1 cellular context compared by ENCODE assay signal in the genomic region with DNA sequence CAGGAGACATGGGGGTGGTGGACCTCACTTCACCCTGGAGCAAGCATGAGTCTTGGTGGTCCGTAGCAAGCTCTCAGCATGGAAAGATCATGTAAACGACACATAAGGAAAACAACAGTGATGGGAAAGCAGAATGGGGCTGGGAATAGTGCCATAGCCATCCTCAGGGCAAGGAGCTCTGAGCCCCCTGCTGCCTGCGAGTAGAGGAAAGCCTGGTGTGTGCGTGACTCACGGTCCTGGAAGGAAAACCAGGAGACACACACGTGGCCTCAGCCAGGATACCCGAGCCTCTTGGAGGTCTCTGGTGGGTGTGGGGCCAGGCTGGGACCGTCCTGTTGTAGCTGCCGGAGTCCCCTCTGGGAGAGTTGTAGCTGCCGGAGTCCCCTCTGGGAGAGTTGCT.
TF ChIP-seq lines count a peak whose summit lies in the region.

No MANE protein-coding gene starts in this region.

TF ChIP-seq in SK-N-SH, 30 proteins besides CTCF, POLR2A, EP300 and RAD21 (continued from another document):
- TF ChIP-seq MAX (IDR thresholded peaks at IDR 0.05; ENCODE audit: low read depth): no peak
- TF ChIP-seq, protein P1, sequence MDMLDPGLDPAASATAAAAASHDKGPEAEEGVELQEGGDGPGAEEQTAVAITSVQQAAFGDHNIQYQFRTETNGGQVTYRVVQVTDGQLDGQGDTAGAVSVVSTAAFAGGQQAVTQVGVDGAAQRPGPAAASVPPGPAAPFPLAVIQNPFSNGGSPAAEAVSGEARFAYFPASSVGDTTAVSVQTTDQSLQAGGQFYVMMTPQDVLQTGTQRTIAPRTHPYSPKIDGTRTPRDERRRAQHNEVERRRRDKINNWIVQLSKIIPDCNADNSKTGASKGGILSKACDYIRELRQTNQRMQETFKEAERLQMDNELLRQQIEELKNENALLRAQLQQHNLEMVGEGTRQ (IDR thresholded peaks at IDR 0.05; ENCODE audit: borderline replicate concordance, low read depth, low read length): no peak
- TF ChIP-seq CHD2 (IDR thresholded peaks at IDR 0.05; ENCODE audit: low read length, partially characterized antibody): no peak
- no peak for TF ChIP-seq TEAD4 (IDR thresholded peaks at IDR 0.05; ENCODE audit: borderline replicate concordance, insufficient read depth)
- no peak for TF ChIP-seq MEF2A (IDR thresholded peaks at IDR 0.05; ENCODE audit: borderline replicate concordance, low read depth)
- no peak for TF ChIP-seq SMC3 (IDR thresholded peaks at IDR 0.05; ENCODE audit: low read depth, low read length)
- no peak for TF ChIP-seq GATA2 (CRISPR knock-in tag; IDR thresholded peaks at IDR 0.05)
- TF ChIP-seq FOSL2 (IDR thresholded peaks at IDR 0.05; ENCODE audit: borderline replicate concordance, low read depth): no peak
- TF ChIP-seq, protein P2, sequence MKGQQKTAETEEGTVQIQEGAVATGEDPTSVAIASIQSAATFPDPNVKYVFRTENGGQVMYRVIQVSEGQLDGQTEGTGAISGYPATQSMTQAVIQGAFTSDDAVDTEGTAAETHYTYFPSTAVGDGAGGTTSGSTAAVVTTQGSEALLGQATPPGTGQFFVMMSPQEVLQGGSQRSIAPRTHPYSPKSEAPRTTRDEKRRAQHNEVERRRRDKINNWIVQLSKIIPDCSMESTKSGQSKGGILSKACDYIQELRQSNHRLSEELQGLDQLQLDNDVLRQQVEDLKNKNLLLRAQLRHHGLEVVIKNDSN (IDR thresholded peaks at IDR 0.05; ENCODE audit: borderline replicate concordance, low read depth): no peak
- no peak for TF ChIP-seq FOXM1 (IDR thresholded peaks at IDR 0.05; ENCODE audit: low read depth)
- TF ChIP-seq JUND (IDR thresholded peaks at IDR 0.05): no peak
- no peak for TF ChIP-seq NRF1 (IDR thresholded peaks at IDR 0.05; ENCODE audit: low read depth, low read length)
- TF ChIP-seq RXRA (IDR thresholded peaks at IDR 0.05; ENCODE audit: borderline replicate concordance, low read depth): no peak
- no peak for TF ChIP-seq EZH2phosphoT487 (IDR thresholded peaks at IDR 0.05; ENCODE audit: borderline replicate concordance, low read depth)
- no peak for TF ChIP-seq ELF1 (IDR thresholded peaks at IDR 0.05)
- TF ChIP-seq, protein P3, sequence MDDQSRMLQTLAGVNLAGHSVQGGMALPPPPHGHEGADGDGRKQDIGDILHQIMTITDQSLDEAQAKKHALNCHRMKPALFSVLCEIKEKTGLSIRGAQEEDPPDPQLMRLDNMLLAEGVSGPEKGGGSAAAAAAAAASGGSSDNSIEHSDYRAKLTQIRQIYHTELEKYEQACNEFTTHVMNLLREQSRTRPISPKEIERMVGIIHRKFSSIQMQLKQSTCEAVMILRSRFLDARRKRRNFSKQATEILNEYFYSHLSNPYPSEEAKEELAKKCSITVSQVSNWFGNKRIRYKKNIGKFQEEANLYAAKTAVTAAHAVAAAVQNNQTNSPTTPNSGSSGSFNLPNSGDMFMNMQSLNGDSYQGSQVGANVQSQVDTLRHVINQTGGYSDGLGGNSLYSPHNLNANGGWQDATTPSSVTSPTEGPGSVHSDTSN (IDR thresholded peaks at IDR 0.05): no peak
